ENCODE assay signal across 8 cellular contexts in genomic region chr4:36244257-36245084, GRCh38. TPM values are rescaled to one million over a fixed set of nuclear protein-coding genes. Genes with fewer than 3 reads are reported as not detected.
DNase-seq lines count a peak whose midpoint lies in the region; ATAC-seq, FAIRE-seq and TF ChIP-seq lines count a peak whose summit lies in the region.

Gene ARAP2 (minus strand): TSS chr4:36244514. CDS start chr4:36229486, 15,028 bp downstream.

- TF ChIP-seq RAD21 in Ishikawa (IDR thresholded peaks at IDR 0.05; ENCODE audit: low read depth) (no peak), GM12878 (IDR thresholded peaks at IDR 0.05; ENCODE audit: insufficient read depth, low read depth, low read length) (0 out of 2 replicates have a peak, but pooled peaks have one; percentile 10)

- H3K4me3 ChIP-seq in GM12878 = peak within 1 kb of the TSS; percentile 84

- under 1% methylated on average over 61 of the region's 81 CpGs for WGBS in GM12878 (ENCODE audit: insufficient coverage, insufficient replicate concordance, low lambda C conversion rate, missing lambda C conversion rate)

- TF ChIP-seq POLR2A in GM12878 (IDR thresholded peaks at IDR 0.05; ENCODE audit: low read depth, low read length) = peak; percentile 66; the same call in 1 of the 2 replicates

- peak within 1 kb of the TSS; percentile 88 for H3K27ac ChIP-seq in GM12878 (ENCODE audit: control insufficient read depth, insufficient read depth)

- H2AFZ ChIP-seq in GM12878 (ENCODE audit: control insufficient read depth, low read depth, low read length) = peak within 1 kb of the TSS; percentile 87

- intact Hi-C loops in GM12878 (cut with micrococcal nuclease; ENCODE audit: unreplicated experiment) = loop anchor here (1.0 to 5.0 kb wide), 4 partner anchors 42 to 1648 kb away; partner anchors contain the start of gene TBC1D1

- no peaks in the 10 kb centered on the region for H4K20me1 ChIP-seq in GM12878 (ENCODE audit: control insufficient read depth, insufficient read depth)

- in situ Hi-C loops in GM12878 (cut with MboI) = loop anchor here (5.0 kb wide), 1 partner anchor 78 kb away; no protein-coding TSS in a partner anchor
- in situ Hi-C loops in G401 (cut with HindIII; ENCODE audit: low sequenced_read_pairs) = no loop called here

- peaks cover 2% of the 10 kb centered on the region; the same call in 2 of the 3 replicates for H3K9me3 ChIP-seq in GM12878 (replicated peaks; ENCODE audit: control insufficient read depth, insufficient read depth, low read length)

- H3K4me2 ChIP-seq in GM12878 (ENCODE audit: control insufficient read depth, insufficient read depth) = peak within 1 kb of the TSS; percentile 87

- TF ChIP-seq CTCF in GM12878 (IDR thresholded peaks at IDR 0.05 in 2 of 3, conservative IDR thresholded peaks at IDR 0.05 in 1 of 3; ENCODE audit: control insufficient read depth in 2 of 3, extremely low read depth in 1 of 3, insufficient read depth in 1 of 3, low read depth in 3 of 3, low read length in 3 of 3) = peak in 1 of 3 experiments; percentile 12; a peak in 1 of 6 replicates

- ATAC-seq in GM21526 (IDR thresholded peaks at IDR 0.05; ENCODE audit: low FRiP score, unreplicated experiment) (peak; percentile 58), GM12878 (peak; percentile 72)

- H3K4me1 ChIP-seq in GM12878 (ENCODE audit: control insufficient read depth, insufficient read depth, low read length) = no peaks in the 10 kb centered on the region

- DNase-seq in Daoy (ENCODE audit: low read depth) (peak; percentile 17), T-helper 9 cell (peak; percentile 68), GM12878 (ENCODE audit: low read depth, low spot score) (no peak), iPS-NIHi7 (ENCODE audit: extremely low spot score) (peak; percentile 73), G401 (ENCODE audit: low spot score) (no peak)
- DNase-seq in stimulated activated CD4-positive, alpha-beta T cell treated with anti-CD3 and anti-CD28 coated beads, Interleukin-12 subunit alpha, Interleukin-12 subunit beta, amount 100 ng/mL, for 48 hours (ENCODE audit: low read depth in 2 of 3, low spot score in 1 of 3) = peak; percentile 42 to 62 (median 48)

- TF ChIP-seq EP300 in Ishikawa (IDR thresholded peaks at IDR 0.05; ENCODE audit: borderline replicate concordance) (0 out of 2 replicates have a peak, but pooled peaks have one; percentile 35), GM12878 (IDR thresholded peaks at IDR 0.05; ENCODE audit: borderline replicate concordance in 1 of 2, control insufficient read depth in 1 of 2, low read depth in 2 of 2, low read length in 2 of 2) (no peak)

- no peak for FAIRE-seq in GM12878 (lab: Jason Lieb, UNC)

- RAD21 ChIA-PET in GM12878 (lab: Charles Lee; ENCODE audit: unreplicated experiment) = interaction anchor here (0.6 to 4.5 kb wide), 20 partner anchors 10 to 1156 kb away, joined by 3 to 51 read pairs (median 6); no protein-coding TSS in a partner anchor

- peak within 1 kb of the TSS; percentile 94 for H3K9ac ChIP-seq in GM12878 (ENCODE audit: control insufficient read depth, insufficient read depth, low read length)

- no peaks in the 10 kb centered on the region for H3K36me3 ChIP-seq in GM12878 (ENCODE audit: control insufficient read depth in 2 of 2, insufficient read depth in 2 of 2, low read length in 1 of 2)

- H3K79me2 ChIP-seq in GM12878 (ENCODE audit: control insufficient read depth, insufficient read depth, low read length) = peaks cover 48% of the 10 kb centered on the region

- no peaks in the 10 kb centered on the region for H3K27me3 ChIP-seq in GM12878 (replicated peaks in 1 of 2; ENCODE audit: control insufficient read depth in 2 of 2, insufficient read depth in 2 of 2, low read length in 1 of 2)

- CTCF ChIA-PET in GM12878 (lab: Yijun Ruan, JAX) = interaction anchor here (0.6 to 4.5 kb wide), 18 partner anchors 9 to 307 kb away, joined by 3 to 23 read pairs (median 4); no protein-coding TSS in a partner anchor

- BruUV-seq in GM12878 (replicated peaks; lab: Mats Ljungman, UMichigan) = no TSS peak

- SMC1A ChIA-PET in GM12878 (lab: Charles Lee; ENCODE audit: uncharacterized antibody, unreplicated experiment) = interaction anchor here (1.0 to 6.9 kb wide), 19 partner anchors 9 to 154 kb away, joined by 3 to 78 read pairs (median 8); no protein-coding TSS in a partner anchor

- POLR2A ChIA-PET in GM12878 (lab: Charles Lee) = interaction anchor here (0.6 to 2.4 kb wide), 14 partner anchors 7 to 239 kb away, joined by 3 to 9 read pairs (median 3); no protein-coding TSS in a partner anchor

TF ChIP-seq in Ishikawa, 13 proteins besides CTCF, POLR2A, EP300 and RAD21 (continues in another document):
- TF ChIP-seq ZBTB7A (IDR thresholded peaks at IDR 0.05; ENCODE audit: low read depth) = peak; percentile 49; the same call in 1 of the 2 replicates
- no peak for TF ChIP-seq CREB1 (IDR thresholded peaks at IDR 0.05; ENCODE audit: low read depth)
- TF ChIP-seq TEAD4 (IDR thresholded peaks at IDR 0.05) = peak; percentile 81
- TF ChIP-seq CEBPB (IDR thresholded peaks at IDR 0.05) = no peak
- TF ChIP-seq YY1 (IDR thresholded peaks at IDR 0.05; ENCODE audit: low read depth) = no peak
- peak; percentile 57; the same call in 1 of the 2 replicates for TF ChIP-seq TCF12 (IDR thresholded peaks at IDR 0.05; ENCODE audit: low read depth)
- TF ChIP-seq EGR1 (IDR thresholded peaks at IDR 0.05) = peak; percentile 91
- TF ChIP-seq FOXM1 (IDR thresholded peaks at IDR 0.05; ENCODE audit: borderline replicate concordance, low read depth) = no peak
- TF ChIP-seq MAX (IDR thresholded peaks at IDR 0.05) = peak; percentile 53; the same call in 1 of the 2 replicates

TF ChIP-seq in GM12878, 131 proteins besides CTCF, POLR2A, EP300 and RAD21 (continues in another document):
- TF ChIP-seq RBBP5 (conservative IDR thresholded peaks at IDR 0.05) (no peak), SREBF1 (IDR thresholded peaks at IDR 0.05; ENCODE audit: low read length) (no peak), RELA (IDR thresholded peaks at IDR 0.05; ENCODE audit: borderline replicate concordance, partially characterized antibody) (peak; percentile 9), SUPT20H (IDR thresholded peaks at IDR 0.05; ENCODE audit: borderline replicate concordance, control insufficient read depth, low read depth, low read length) (no peak), REST (IDR thresholded peaks at IDR 0.05; ENCODE audit: low read depth, low read length) (no peak), FOXK2 (IDR thresholded peaks at IDR 0.05) (no peak), MLLT1 (IDR thresholded peaks at IDR 0.05) (no peak), BCL11A (IDR thresholded peaks at IDR 0.05; ENCODE audit: low read depth, low read length) (no peak)

RNA-seq across cellular contexts. Expression of gene ARAP2, which starts in this region (rescaled TPM):
- 0.97 and 24.1 TPM in 2 replicates for total RNA-seq in Daoy (2014; rRNA removed; shearing (Covaris generic))
- total RNA-seq in GM12878 (2013; cell fraction: nucleolus; rRNA removed) = 244 and 250 TPM in 2 replicates
- 32.9 and 40.7 TPM in 2 replicates for total RNA-seq in GM12878 (2014; rRNA removed)
- total RNA-seq in GM12878 (2014; rRNA removed; fragmentation: Illumina TruSeq; extraction: Trizol) = 36.1 and 36.7 TPM in 2 replicates
- total RNA-seq in GM12878 (2021) = 28.3 and 32.0 TPM in 2 replicates
- 5.7 TPM for polyA plus RNA-seq in GM12878 (2011; ENCODE audit: low read depth)
- 12.1 and 19.1 TPM in 2 replicates for polyA plus RNA-seq in GM12878 (2011; rRNA removed)
- polyA plus RNA-seq in GM12878 (2011; cell fraction: cytosol; rRNA removed) = 3.0 and 4.1 TPM in 2 replicates
- 14.8 and 17.4 TPM in 2 replicates for polyA plus RNA-seq in GM12878 (2011; cell fraction: nucleus; rRNA removed)
- polyA plus RNA-seq in GM12878 (2012) = 9.5 and 11.7 TPM in 2 replicates
- polyA plus RNA-seq in GM12878 (2014; fragmentation: Illumina TruSeq; extraction: Trizol) = 18.2 and 24.6 TPM in 2 replicates
- polyA plus RNA-seq in GM12878 (2014; fragmentation: Nextera tagmentation; extraction: Ambion mirVana) = 1 to 10 TPM; 5.4 to 5.7 TPM
- polyA plus RNA-seq in GM12878 (2014; rRNA removed) = 9.4 and 11.5 TPM in 2 replicates
- 10 to 100 TPM in 1 of 2 experiments, 1 to 10 TPM in 1; 8.0 to 12.3 TPM for polyA plus RNA-seq in GM12878 (2016; fragmentation: Nextera tagmentation; extraction: Ambion mirVana)
- 28.9 and 52.4 TPM in 2 replicates for polyA minus RNA-seq in GM12878 (2011; rRNA and poly(A)+ RNA removed)
- 5.1 and 12.1 TPM in 2 replicates for polyA minus RNA-seq in GM12878 (2011; cell fraction: cytosol; rRNA and poly(A)+ RNA removed)
- polyA minus RNA-seq in GM12878 (2011; cell fraction: nucleus; rRNA and poly(A)+ RNA removed) = 57.2 and 74.5 TPM in 2 replicates
- total RNA-seq in G401 (2014; rRNA removed; shearing (Covaris generic)) = not detected in 2 replicates

Comparison
In these comparisons a context has a peak if more than half of its experiments do, and no peak if none do; other contexts are left out.
1. DNase-seq: peak in Daoy (single experiment), T-helper 9 cell (single experiment), iPS-NIHi7 (single experiment) and stimulated activated CD4-positive, alpha-beta T cell treated with anti-CD3 and anti-CD28 coated beads, Interleukin-12 subunit alpha, Interleukin-12 subunit beta, amount 100 ng/mL, for 48 hours (3 of 3); none in GM12878 (single experiment) and G401 (single experiment).